8 cellular contexts compared by ENCODE assay signal in the genomic region with DNA sequence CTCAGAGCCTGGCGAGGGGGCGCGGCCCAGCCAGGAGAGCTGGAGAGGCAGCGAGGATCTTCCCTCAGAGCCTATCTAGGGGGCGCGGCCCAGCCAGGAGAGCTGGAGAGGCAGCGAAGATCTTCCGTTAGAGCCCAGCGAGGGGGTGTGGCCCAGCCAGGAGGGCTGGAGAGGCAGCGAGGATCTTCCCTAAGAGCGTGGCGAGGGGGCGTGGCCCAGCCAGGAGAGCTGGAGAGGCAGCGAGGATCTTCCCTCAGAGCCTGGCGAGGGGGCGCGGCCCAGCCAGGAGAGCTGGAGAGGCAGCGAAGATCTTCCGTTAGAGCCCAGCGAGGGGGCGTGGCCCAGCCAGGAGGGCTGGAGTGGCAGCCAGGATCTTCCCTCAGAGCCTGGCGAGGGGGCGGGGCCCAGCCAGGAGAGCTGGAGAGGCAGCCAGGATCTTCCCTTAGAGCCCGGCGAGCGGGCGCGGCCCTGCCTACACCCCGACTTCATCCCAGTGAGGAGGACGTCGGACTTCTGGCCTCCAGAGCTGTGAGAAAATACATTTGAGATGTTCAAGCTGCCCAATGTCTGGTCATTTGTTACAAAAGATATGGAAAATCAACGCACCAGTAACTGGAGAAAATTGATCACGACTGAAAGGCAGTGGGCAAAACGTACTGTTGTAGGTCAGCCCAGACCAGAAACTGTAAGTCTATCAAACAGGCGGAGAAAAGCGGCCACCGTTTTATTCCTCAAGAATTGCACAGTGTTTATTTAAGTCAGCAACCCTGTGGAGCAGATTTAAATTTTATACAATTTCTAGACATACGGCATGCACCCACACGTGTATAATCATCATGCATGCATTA.
A peak's percentile ranks its signal among the peaks of the same experiment; 100 is the strongest.
DNase-seq lines count a peak whose midpoint lies in the region; ATAC-seq and FAIRE-seq lines count a peak whose summit lies in the region.

No MANE protein-coding gene starts in this region.

- peak; percentile 99 for FAIRE-seq in G401.6 (lab: Jason Lieb, UNC)

- DNase-seq in HuH-7.5 (ENCODE audit: low spot score) (peak; percentile 71), RPMI7951 (ENCODE audit: low read depth) (peak; percentile 95), anterior cingulate cortex (lab: John Stamatoyannopoulos, UW) (peak in 49 of 58 donors; percentile 17 to 93 (median 68)), left ventricle myocardium superior (peak; percentile 80), pons (ENCODE audit: low spot score) (peak; percentile 11), NOMO-1 treated with DMSO at 0.1 percent for 48 hours (lab: John Stamatoyannopoulos, UW; ENCODE audit: unreplicated experiment) (no peak)
- DNase-seq in central memory CD4-positive, alpha-beta T cell = no peak

- ATAC-seq in left ventricle myocardium superior = peak; percentile 34

- intact Hi-C loops in left ventricle myocardium superior (cut with micrococcal nuclease) = no loop called here

Comparison
In these comparisons a context has a peak if more than half of its experiments do, and no peak if none do; other contexts are left out.
1. DNase-seq: peak in HuH-7.5 (single experiment), RPMI7951 (single experiment), anterior cingulate cortex (49 of 58), left ventricle myocardium superior (single experiment) and pons (single experiment); none in NOMO-1 treated with DMSO at 0.1 percent for 48 hours (single experiment) and central memory CD4-positive, alpha-beta T cell (single experiment).